ENCODE assay signal across 1 cellular context in the genomic region with DNA sequence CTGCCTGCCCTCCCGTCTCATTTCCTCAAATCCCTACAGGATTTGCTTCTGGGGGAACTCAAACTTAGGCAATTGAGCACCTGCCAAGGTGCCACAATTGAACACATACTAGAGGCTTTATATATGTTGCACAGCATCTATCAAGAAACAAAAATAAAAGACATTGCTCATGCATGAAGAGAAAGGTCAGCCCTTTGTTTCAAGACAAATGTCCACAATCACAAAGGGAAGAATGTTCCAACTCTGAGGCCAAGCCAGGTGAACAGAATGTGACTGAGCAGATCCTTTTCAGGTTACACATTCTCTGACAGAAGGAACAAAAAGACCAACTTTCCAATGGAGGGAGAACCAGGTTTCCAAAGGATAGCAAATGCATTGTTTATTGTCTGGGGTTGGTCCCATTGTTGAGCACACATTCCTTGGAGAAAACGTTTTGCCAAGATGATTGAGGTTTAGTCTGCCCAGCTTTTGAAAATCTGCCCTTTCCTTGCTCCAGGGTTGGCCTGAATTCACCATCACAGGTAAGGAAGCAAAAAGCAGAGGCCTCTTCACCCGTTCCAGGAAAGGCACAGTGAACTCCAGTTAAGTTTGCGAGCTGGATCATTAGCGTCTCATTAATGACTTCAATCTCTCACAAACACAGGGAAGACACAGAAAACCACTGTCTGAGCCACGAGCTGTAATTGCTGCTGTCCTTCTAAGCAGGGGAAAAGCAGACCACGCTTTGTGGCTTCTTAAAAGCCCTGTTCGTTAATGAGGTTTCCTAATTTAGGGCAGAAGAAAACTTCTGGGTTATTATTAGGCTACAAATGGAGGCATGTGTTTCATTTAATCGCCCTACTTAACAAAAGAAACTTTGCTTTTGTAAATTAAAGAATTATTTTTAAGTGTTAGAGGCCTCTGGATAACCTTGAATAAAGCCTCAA.
TF ChIP-seq lines count a peak whose summit lies in the region.

No MANE protein-coding gene starts in this region.

TF ChIP-seq in H1, 55 proteins besides CTCF, POLR2A, EP300 and RAD21:
- TF ChIP-seq CHD7 (IDR thresholded peaks at IDR 0.05; ENCODE audit: insufficient replicate concordance, low read length) (no peak), ASH2L (IDR thresholded peaks at IDR 0.05; ENCODE audit: low read length) (no peak), KDM5A (IDR thresholded peaks at IDR 0.05; ENCODE audit: low read length) (no peak), BACH1 (IDR thresholded peaks at IDR 0.05; ENCODE audit: low read length) (no peak), SP1 (IDR thresholded peaks at IDR 0.05; ENCODE audit: low read depth, low read length) (no peak), SP2 (IDR thresholded peaks at IDR 0.05; ENCODE audit: low read length) (no peak), KDM4A (IDR thresholded peaks at IDR 0.05; ENCODE audit: low read depth, low read length, severe bottlenecking) (no peak), FOSL1 (IDR thresholded peaks at IDR 0.05; ENCODE audit: insufficient read depth, low read depth, low read length) (no peak), SAP30 (IDR thresholded peaks at IDR 0.05; ENCODE audit: insufficient read depth, insufficient replicate concordance, low read length) (no peak), NANOG (IDR thresholded peaks at IDR 0.05; ENCODE audit: insufficient read depth, low read depth, low read length, poor library complexity, severe bottlenecking) (no peak), RBBP5 (IDR thresholded peaks at IDR 0.05; ENCODE audit: borderline replicate concordance, low read depth, low read length) (no peak), HDAC2 (IDR thresholded peaks at IDR 0.05; ENCODE audit: borderline replicate concordance in 1 of 2, low read depth in 2 of 2, low read length in 2 of 2) (no peak), KDM1A (IDR thresholded peaks at IDR 0.05; ENCODE audit: borderline replicate concordance, low read length) (no peak), POLR2AphosphoS5 (IDR thresholded peaks at IDR 0.05; ENCODE audit: low read depth, low read length) (no peak), TCF12 (IDR thresholded peaks at IDR 0.05; ENCODE audit: low read depth, low read length) (no peak), GABPA (IDR thresholded peaks at IDR 0.05; ENCODE audit: borderline replicate concordance, insufficient read depth, low read length) (no peak), MAFK (IDR thresholded peaks at IDR 0.05; ENCODE audit: low read depth, low read length) (no peak), CBX5 (IDR thresholded peaks at IDR 0.05; ENCODE audit: low read depth, low read length) (no peak), NRF1 (IDR thresholded peaks at IDR 0.05; ENCODE audit: low read depth, low read length) (no peak)
